ENCODE assay signal across 8 cellular contexts in genomic region chr6:139325003-139325600, GRCh38. TPM values are rescaled to one million over a fixed set of nuclear protein-coding genes. Genes with fewer than 3 reads are reported as not detected.
A peak's percentile ranks its signal among the peaks of the same experiment; 100 is the strongest.
DNase-seq lines count a peak whose midpoint lies in the region; ATAC-seq and TF ChIP-seq lines count a peak whose summit lies in the region.

No MANE protein-coding gene starts in this region.

- H3K27ac Mint-ChIP-seq in progenitor cell of endocrine pancreas: no peak overlapping the region

- no peaks in the 10 kb centered on the region for H3K4me1 Mint-ChIP-seq in progenitor cell of endocrine pancreas (ENCODE audit: low read depth)

- H2AFZ ChIP-seq in Loucy (ENCODE audit: low read length): peak overlapping the region; percentile 77; the same call in 1 of the 2 replicates

- H3K4me1 ChIP-seq in Loucy (ENCODE audit: insufficient read depth, low read length, poor library complexity, severe bottlenecking): peaks cover 13% of the 10 kb centered on the region
- H3K4me1 ChIP-seq in muscle layer of duodenum (ENCODE audit: control insufficient read depth in 1 of 2, insufficient read depth in 2 of 2, low read length in 2 of 2): no peaks in the 10 kb centered on the region

- peak overlapping the region; percentile 17 for H3K9ac ChIP-seq in Loucy (ENCODE audit: low read depth, low read length, poor library complexity, severe bottlenecking)

- no peaks in the 10 kb centered on the region for H3K9me3 Mint-ChIP-seq in progenitor cell of endocrine pancreas (ENCODE audit: low read depth)

- H3K9me3 ChIP-seq in Loucy (ENCODE audit: insufficient read depth, low read depth, low read length) (no peaks in the 10 kb centered on the region), muscle layer of duodenum (ENCODE audit: control insufficient read depth in 1 of 2, low read length in 2 of 2) (peaks cover 0 to 2% of the 10 kb centered on the region in 2 donors), WERI-Rb-1 (ENCODE audit: severe bottlenecking) (no peaks in the 10 kb centered on the region)

- no peaks in the 10 kb centered on the region for H3K36me3 ChIP-seq in Loucy (ENCODE audit: insufficient read depth, low read length)
- H3K36me3 ChIP-seq in muscle layer of duodenum (ENCODE audit: control insufficient read depth in 1 of 2, insufficient read depth in 2 of 2, low read length in 2 of 2): no peaks in the 10 kb centered on the region
- no peaks in the 10 kb centered on the region for H3K36me3 ChIP-seq in WERI-Rb-1

- ATAC-seq in GM18511 (IDR thresholded peaks at IDR 0.05; ENCODE audit: unreplicated experiment) (peak; percentile 44), GM21723 (IDR thresholded peaks at IDR 0.05; ENCODE audit: unreplicated experiment) (peak; percentile 65), left lobe of liver (no peak)

- H3K4me3 ChIP-seq in Loucy (ENCODE audit: low read length, poor library complexity, severe bottlenecking): peak overlapping the region; percentile 22
- H3K4me3 ChIP-seq in muscle layer of duodenum (ENCODE audit: low read depth in 1 of 2, low read length in 2 of 2): no peak overlapping the region
- H3K4me3 ChIP-seq in WERI-Rb-1 (ENCODE audit: low read depth, low read length): no peak overlapping the region

- H3K27ac ChIP-seq in muscle layer of duodenum (ENCODE audit: low read length): peak overlapping the region; percentile 45
- H3K27ac ChIP-seq in WERI-Rb-1: no peak overlapping the region

- TF ChIP-seq CTCF in Loucy (conservative IDR thresholded peaks at IDR 0.05; ENCODE audit: low read length) (no peak), progenitor cell of endocrine pancreas (IDR thresholded peaks at IDR 0.05; ENCODE audit: unreplicated experiment) (no peak), WERI-Rb-1 (IDR thresholded peaks at IDR 0.05; ENCODE audit: low read depth, low read length) (no peak)

- H3K4me2 ChIP-seq in Loucy (ENCODE audit: low read depth, low read length, poor library complexity, severe bottlenecking): peak overlapping the region; percentile 50

- peaks cover 5% of the 10 kb centered on the region; the same call in 1 of the 2 replicates for H3F3A ChIP-seq in Loucy (ENCODE audit: low read depth)

- H3K4me3 Mint-ChIP-seq in progenitor cell of endocrine pancreas (ENCODE audit: low read depth): no peak overlapping the region

- H3K9me2 ChIP-seq in Loucy (replicated peaks; ENCODE audit: low read depth, low read length): no peaks in the 10 kb centered on the region

- H3K79me2 ChIP-seq in Loucy (ENCODE audit: insufficient read depth, low read length): no peaks in the 10 kb centered on the region

- H4K20me1 ChIP-seq in Loucy (ENCODE audit: insufficient read depth, low read length, poor library complexity, severe bottlenecking): no peaks in the 10 kb centered on the region

- no peak for DNase-seq in left lobe of liver (ENCODE audit: low spot score)
- DNase-seq in progenitor cell of endocrine pancreas (ENCODE audit: low spot score, unreplicated experiment): no peak
- no peak for DNase-seq in activated naive CD4-positive, alpha-beta T cell treated with anti-CD3 and anti-CD28 coated beads, Interleukin-2, amount 50 U/mL, for 16 hours
- no peak for DNase-seq in WERI-Rb-1

- H3K27me3 Mint-ChIP-seq in progenitor cell of endocrine pancreas: no peaks in the 10 kb centered on the region

- H3K27me3 ChIP-seq in Loucy (ENCODE audit: insufficient read depth, low read length, poor library complexity, severe bottlenecking): no peaks in the 10 kb centered on the region
- H3K27me3 ChIP-seq in muscle layer of duodenum (ENCODE audit: low read depth, low read length): no peaks in the 10 kb centered on the region
- H3K27me3 ChIP-seq in WERI-Rb-1 (ENCODE audit: insufficient read depth, low read depth, severe bottlenecking): no peaks in the 10 kb centered on the region

- H3K36me3 Mint-ChIP-seq in progenitor cell of endocrine pancreas (ENCODE audit: insufficient read depth): no peaks in the 10 kb centered on the region

RNA-seq across cellular contexts. Expression of gene TXLNB, which starts 33.3 kb away (rescaled TPM):
- total RNA-seq in left lobe of liver (0.10 TPM), progenitor cell of endocrine pancreas (not detected in 2 replicates)

RNA-seq across cellular contexts. Expression of gene CITED2, which starts 49.3 kb away (rescaled TPM):
- total RNA-seq in left lobe of liver (79.7 TPM), progenitor cell of endocrine pancreas (42.6 and 47.5 TPM in 2 replicates)
